1 cellular context compared by ENCODE assay signal in genomic region chr12:31728917-31729640, GRCh38.
TF ChIP-seq lines count a peak whose summit lies in the region.

Gene AMN1, minus strand, starts transcription at chr12:31729021. Its CDS starts 13 bp downstream, at chr12:31729008.

TF ChIP-seq in HepG2, 621 proteins besides CTCF, POLR2A, EP300 and RAD21 (continued from another document and continues in another):
- TF ChIP-seq, protein P1, sequence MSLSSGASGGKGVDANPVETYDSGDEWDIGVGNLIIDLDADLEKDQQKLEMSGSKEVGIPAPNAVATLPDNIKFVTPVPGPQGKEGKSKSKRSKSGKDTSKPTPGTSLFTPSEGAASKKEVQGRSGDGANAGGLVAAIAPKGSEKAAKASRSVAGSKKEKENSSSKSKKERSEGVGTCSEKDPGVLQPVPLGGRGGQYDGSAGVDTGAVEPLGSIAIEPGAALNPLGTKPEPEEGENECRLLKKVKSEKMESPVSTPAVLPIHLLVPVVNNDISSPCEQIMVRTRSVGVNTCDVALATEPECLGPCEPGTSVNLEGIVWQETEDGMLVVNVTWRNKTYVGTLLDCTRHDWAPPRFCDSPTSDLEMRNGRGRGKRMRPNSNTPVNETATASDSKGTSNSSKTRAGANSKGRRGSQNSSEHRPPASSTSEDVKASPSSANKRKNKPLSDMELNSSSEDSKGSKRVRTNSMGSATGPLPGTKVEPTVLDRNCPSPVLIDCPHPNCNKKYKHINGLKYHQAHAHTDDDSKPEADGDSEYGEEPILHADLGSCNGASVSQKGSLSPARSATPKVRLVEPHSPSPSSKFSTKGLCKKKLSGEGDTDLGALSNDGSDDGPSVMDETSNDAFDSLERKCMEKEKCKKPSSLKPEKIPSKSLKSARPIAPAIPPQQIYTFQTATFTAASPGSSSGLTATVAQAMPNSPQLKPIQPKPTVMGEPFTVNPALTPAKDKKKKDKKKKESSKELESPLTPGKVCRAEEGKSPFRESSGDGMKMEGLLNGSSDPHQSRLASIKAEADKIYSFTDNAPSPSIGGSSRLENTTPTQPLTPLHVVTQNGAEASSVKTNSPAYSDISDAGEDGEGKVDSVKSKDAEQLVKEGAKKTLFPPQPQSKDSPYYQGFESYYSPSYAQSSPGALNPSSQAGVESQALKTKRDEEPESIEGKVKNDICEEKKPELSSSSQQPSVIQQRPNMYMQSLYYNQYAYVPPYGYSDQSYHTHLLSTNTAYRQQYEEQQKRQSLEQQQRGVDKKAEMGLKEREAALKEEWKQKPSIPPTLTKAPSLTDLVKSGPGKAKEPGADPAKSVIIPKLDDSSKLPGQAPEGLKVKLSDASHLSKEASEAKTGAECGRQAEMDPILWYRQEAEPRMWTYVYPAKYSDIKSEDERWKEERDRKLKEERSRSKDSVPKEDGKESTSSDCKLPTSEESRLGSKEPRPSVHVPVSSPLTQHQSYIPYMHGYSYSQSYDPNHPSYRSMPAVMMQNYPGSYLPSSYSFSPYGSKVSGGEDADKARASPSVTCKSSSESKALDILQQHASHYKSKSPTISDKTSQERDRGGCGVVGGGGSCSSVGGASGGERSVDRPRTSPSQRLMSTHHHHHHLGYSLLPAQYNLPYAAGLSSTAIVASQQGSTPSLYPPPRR (CRISPR knock-in tag; IDR thresholded peaks at IDR 0.05; ENCODE audit: borderline replicate concordance) = peak; percentile 16; the same call in 1 of the 2 replicates
- TF ChIP-seq LCORL (IDR thresholded peaks at IDR 0.05) = no peak
- no peak; the same call in 1 of the 2 replicates for TF ChIP-seq LCORL (CRISPR knock-in tag; IDR thresholded peaks at IDR 0.05)
- TF ChIP-seq BCL3 (CRISPR knock-in tag; IDR thresholded peaks at IDR 0.05) = no peak
- TF ChIP-seq, protein P2, sequence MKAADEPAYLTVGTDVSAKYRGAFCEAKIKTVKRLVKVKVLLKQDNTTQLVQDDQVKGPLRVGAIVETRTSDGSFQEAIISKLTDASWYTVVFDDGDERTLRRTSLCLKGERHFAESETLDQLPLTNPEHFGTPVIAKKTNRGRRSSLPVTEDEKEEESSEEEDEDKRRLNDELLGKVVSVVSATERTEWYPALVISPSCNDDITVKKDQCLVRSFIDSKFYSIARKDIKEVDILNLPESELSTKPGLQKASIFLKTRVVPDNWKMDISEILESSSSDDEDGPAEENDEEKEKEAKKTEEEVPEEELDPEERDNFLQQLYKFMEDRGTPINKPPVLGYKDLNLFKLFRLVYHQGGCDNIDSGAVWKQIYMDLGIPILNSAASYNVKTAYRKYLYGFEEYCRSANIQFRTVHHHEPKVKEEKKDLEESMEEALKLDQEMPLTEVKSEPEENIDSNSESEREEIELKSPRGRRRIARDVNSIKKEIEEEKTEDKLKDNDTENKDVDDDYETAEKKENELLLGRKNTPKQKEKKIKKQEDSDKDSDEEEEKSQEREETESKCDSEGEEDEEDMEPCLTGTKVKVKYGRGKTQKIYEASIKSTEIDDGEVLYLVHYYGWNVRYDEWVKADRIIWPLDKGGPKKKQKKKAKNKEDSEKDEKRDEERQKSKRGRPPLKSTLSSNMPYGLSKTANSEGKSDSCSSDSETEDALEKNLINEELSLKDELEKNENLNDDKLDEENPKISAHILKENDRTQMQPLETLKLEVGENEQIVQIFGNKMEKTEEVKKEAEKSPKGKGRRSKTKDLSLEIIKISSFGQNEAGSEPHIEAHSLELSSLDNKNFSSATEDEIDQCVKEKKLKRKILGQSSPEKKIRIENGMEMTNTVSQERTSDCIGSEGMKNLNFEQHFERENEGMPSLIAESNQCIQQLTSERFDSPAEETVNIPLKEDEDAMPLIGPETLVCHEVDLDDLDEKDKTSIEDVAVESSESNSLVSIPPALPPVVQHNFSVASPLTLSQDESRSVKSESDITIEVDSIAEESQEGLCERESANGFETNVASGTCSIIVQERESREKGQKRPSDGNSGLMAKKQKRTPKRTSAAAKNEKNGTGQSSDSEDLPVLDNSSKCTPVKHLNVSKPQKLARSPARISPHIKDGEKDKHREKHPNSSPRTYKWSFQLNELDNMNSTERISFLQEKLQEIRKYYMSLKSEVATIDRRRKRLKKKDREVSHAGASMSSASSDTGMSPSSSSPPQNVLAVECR (CRISPR knock-in tag; IDR thresholded peaks at IDR 0.05; ENCODE audit: borderline replicate concordance) = peak; percentile 69; the same call in 1 of the 2 replicates
- TF ChIP-seq HES4 (CRISPR knock-in tag; IDR thresholded peaks at IDR 0.05; ENCODE audit: borderline replicate concordance) = no peak
- peak; percentile 53 for TF ChIP-seq AGO1 (IDR thresholded peaks at IDR 0.05; ENCODE audit: low read depth, low read length, poor library complexity, severe bottlenecking)
- TF ChIP-seq ZNF430 (CRISPR knock-in tag; IDR thresholded peaks at IDR 0.05) = 0 out of 2 replicates have a peak, but pooled peaks have one; percentile 67
- TF ChIP-seq TCF7 (IDR thresholded peaks at IDR 0.05; ENCODE audit: low read depth) = peak; percentile 39; the same call in 1 of the 2 replicates
- TF ChIP-seq KDM5A (IDR thresholded peaks at IDR 0.05; ENCODE audit: borderline replicate concordance, low read length) = no peak
- no peak for TF ChIP-seq RBAK (CRISPR knock-in tag; IDR thresholded peaks at IDR 0.05)
- TF ChIP-seq ZNF260 (CRISPR knock-in tag; IDR thresholded peaks at IDR 0.05; ENCODE audit: borderline replicate concordance, low read depth) = no peak
- TF ChIP-seq, protein P3, sequence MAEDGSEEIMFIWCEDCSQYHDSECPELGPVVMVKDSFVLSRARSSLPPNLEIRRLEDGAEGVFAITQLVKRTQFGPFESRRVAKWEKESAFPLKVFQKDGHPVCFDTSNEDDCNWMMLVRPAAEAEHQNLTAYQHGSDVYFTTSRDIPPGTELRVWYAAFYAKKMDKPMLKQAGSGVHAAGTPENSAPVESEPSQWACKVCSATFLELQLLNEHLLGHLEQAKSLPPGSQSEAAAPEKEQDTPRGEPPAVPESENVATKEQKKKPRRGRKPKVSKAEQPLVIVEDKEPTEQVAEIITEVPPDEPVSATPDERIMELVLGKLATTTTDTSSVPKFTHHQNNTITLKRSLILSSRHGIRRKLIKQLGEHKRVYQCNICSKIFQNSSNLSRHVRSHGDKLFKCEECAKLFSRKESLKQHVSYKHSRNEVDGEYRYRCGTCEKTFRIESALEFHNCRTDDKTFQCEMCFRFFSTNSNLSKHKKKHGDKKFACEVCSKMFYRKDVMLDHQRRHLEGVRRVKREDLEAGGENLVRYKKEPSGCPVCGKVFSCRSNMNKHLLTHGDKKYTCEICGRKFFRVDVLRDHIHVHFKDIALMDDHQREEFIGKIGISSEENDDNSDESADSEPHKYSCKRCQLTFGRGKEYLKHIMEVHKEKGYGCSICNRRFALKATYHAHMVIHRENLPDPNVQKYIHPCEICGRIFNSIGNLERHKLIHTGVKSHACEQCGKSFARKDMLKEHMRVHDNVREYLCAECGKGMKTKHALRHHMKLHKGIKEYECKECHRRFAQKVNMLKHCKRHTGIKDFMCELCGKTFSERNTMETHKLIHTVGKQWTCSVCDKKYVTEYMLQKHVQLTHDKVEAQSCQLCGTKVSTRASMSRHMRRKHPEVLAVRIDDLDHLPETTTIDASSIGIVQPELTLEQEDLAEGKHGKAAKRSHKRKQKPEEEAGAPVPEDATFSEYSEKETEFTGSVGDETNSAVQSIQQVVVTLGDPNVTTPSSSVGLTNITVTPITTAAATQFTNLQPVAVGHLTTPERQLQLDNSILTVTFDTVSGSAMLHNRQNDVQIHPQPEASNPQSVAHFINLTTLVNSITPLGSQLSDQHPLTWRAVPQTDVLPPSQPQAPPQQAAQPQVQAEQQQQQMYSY (CRISPR knock-in tag; IDR thresholded peaks at IDR 0.05) = no peak; the same call in 1 of the 2 replicates
- TF ChIP-seq AGO2 (optimal IDR thresholded peaks at IDR 0.05; ENCODE audit: low read depth, low read length) = no peak
- TF ChIP-seq PCBP2 (optimal IDR thresholded peaks at IDR 0.05; ENCODE audit: low read depth, low read length, poor library complexity, severe bottlenecking) = no peak
- TF ChIP-seq BRCA1 (CRISPR knock-in tag; IDR thresholded peaks at IDR 0.05) = peak; percentile 73; the same call in 1 of the 2 replicates
- TF ChIP-seq ZNF275 (CRISPR knock-in tag; IDR thresholded peaks at IDR 0.05; ENCODE audit: borderline replicate concordance) = 0 out of 2 replicates have a peak, but pooled peaks have one; percentile 52
- TF ChIP-seq, protein P4, sequence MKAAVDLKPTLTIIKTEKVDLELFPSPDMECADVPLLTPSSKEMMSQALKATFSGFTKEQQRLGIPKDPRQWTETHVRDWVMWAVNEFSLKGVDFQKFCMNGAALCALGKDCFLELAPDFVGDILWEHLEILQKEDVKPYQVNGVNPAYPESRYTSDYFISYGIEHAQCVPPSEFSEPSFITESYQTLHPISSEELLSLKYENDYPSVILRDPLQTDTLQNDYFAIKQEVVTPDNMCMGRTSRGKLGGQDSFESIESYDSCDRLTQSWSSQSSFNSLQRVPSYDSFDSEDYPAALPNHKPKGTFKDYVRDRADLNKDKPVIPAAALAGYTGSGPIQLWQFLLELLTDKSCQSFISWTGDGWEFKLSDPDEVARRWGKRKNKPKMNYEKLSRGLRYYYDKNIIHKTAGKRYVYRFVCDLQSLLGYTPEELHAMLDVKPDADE (CRISPR knock-in tag; IDR thresholded peaks at IDR 0.05) = no peak
- TF ChIP-seq ZBTB14 (CRISPR knock-in tag; IDR thresholded peaks at IDR 0.05) = no peak
- no peak for TF ChIP-seq FIP1L1 (IDR thresholded peaks at IDR 0.05; ENCODE audit: borderline replicate concordance, insufficient read depth, low read depth, low read length)
- TF ChIP-seq ELF1 (CRISPR knock-in tag; IDR thresholded peaks at IDR 0.05) = peak; percentile 95
- TF ChIP-seq ZNF629 (CRISPR knock-in tag; conservative IDR thresholded peaks at IDR 0.05) = no peak
- TF ChIP-seq FOXJ3 (CRISPR knock-in tag; IDR thresholded peaks at IDR 0.05; ENCODE audit: borderline replicate concordance) = no peak; the same call in 1 of the 2 replicates
- TF ChIP-seq GZF1 (CRISPR knock-in tag; IDR thresholded peaks at IDR 0.05) = peak; percentile 65; the same call in 1 of the 2 replicates
- peak; percentile 60 for TF ChIP-seq BORCS8-MEF2B (CRISPR knock-in tag; IDR thresholded peaks at IDR 0.05)
- no peak for TF ChIP-seq SAFB2 (CRISPR knock-in tag; IDR thresholded peaks at IDR 0.05; ENCODE audit: borderline replicate concordance, low read depth)
- TF ChIP-seq ZNF484 (CRISPR knock-in tag; IDR thresholded peaks at IDR 0.05; ENCODE audit: borderline replicate concordance, low read depth) = no peak
- 0 out of 2 replicates have a peak, but pooled peaks have one; percentile 38 for TF ChIP-seq NRL (CRISPR knock-in tag; IDR thresholded peaks at IDR 0.05; ENCODE audit: borderline replicate concordance)
- TF ChIP-seq, protein P5, sequence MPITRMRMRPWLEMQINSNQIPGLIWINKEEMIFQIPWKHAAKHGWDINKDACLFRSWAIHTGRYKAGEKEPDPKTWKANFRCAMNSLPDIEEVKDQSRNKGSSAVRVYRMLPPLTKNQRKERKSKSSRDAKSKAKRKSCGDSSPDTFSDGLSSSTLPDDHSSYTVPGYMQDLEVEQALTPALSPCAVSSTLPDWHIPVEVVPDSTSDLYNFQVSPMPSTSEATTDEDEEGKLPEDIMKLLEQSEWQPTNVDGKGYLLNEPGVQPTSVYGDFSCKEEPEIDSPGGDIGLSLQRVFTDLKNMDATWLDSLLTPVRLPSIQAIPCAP (CRISPR knock-in tag; IDR thresholded peaks at IDR 0.05; ENCODE audit: low read depth) = no peak
- TF ChIP-seq, protein P6, sequence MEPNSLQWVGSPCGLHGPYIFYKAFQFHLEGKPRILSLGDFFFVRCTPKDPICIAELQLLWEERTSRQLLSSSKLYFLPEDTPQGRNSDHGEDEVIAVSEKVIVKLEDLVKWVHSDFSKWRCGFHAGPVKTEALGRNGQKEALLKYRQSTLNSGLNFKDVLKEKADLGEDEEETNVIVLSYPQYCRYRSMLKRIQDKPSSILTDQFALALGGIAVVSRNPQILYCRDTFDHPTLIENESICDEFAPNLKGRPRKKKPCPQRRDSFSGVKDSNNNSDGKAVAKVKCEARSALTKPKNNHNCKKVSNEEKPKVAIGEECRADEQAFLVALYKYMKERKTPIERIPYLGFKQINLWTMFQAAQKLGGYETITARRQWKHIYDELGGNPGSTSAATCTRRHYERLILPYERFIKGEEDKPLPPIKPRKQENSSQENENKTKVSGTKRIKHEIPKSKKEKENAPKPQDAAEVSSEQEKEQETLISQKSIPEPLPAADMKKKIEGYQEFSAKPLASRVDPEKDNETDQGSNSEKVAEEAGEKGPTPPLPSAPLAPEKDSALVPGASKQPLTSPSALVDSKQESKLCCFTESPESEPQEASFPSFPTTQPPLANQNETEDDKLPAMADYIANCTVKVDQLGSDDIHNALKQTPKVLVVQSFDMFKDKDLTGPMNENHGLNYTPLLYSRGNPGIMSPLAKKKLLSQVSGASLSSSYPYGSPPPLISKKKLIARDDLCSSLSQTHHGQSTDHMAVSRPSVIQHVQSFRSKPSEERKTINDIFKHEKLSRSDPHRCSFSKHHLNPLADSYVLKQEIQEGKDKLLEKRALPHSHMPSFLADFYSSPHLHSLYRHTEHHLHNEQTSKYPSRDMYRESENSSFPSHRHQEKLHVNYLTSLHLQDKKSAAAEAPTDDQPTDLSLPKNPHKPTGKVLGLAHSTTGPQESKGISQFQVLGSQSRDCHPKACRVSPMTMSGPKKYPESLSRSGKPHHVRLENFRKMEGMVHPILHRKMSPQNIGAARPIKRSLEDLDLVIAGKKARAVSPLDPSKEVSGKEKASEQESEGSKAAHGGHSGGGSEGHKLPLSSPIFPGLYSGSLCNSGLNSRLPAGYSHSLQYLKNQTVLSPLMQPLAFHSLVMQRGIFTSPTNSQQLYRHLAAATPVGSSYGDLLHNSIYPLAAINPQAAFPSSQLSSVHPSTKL (CRISPR knock-in tag; IDR thresholded peaks at IDR 0.05) = peak; percentile 35; the same call in 1 of the 2 replicates
- no peak for TF ChIP-seq TAF15 (IDR thresholded peaks at IDR 0.05; ENCODE audit: low read depth, low read length, poor library complexity, severe bottlenecking)
- no peak for TF ChIP-seq ZNF790 (CRISPR knock-in tag; IDR thresholded peaks at IDR 0.05; ENCODE audit: borderline replicate concordance)
- TF ChIP-seq ZNF850 (CRISPR knock-in tag; conservative IDR thresholded peaks at IDR 0.05) = no peak
